Comparison of ENCODE assay signal across 9 cellular contexts in the genomic region with DNA sequence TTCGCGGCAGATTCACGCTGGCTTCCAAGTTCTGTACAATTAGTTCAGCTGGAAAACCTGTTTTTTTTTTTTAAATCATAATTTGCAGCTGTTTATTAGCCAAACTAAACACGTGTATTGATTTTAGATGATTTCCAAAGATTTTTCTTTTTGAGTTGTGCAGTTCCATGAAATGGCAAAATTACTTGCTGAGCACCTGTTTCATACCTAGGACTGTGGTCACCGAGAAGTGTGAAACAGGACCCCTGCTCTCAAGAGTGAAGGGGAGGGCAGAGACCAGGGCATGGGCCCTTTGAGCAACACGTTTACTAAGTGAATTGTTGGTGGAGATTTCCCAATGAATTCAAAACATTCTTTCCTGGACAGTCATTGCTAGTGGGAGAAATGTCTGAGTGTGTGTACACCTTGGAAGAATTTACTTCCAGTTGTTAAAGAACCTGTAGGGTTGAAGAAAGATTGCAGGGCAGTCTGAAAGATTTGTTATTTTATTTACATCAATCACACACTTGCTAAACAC. TPM values are rescaled to one million over a fixed set of nuclear protein-coding genes. Genes with fewer than 3 reads are reported as not detected.
DNase-seq lines count a peak whose midpoint lies in the region; ATAC-seq, FAIRE-seq and TF ChIP-seq lines count a peak whose summit lies in the region.
"Had no signal": no experiment of that assay in that cellular context is flagged by ENCODE, and none has a peak within 500 bp of the region (broad histone marks: within the 10 kb centered on the region; RNA-seq: fewer than 3 reads in every experiment).

No MANE protein-coding gene starts in this region.

- dilution Hi-C loops in IMR-90 (cut with HindIII; ENCODE audit: low sequenced_read_pairs, unreplicated experiment) = no loop called here

- no peak overlapping the region for H4K5ac ChIP-seq in IMR-90 (ENCODE audit: low read depth, low read length)

- peak overlapping the region; percentile 46; the same call in 1 of the 2 replicates for H2BK120ac ChIP-seq in IMR-90 (ENCODE audit: low read depth, low read length)

- H2AK5ac ChIP-seq in IMR-90 (ENCODE audit: low read depth, low read length) = peak overlapping the region; percentile 76; the same call in 1 of the 2 replicates

- peaks cover 5% of the 10 kb centered on the region for H3K9me1 ChIP-seq in IMR-90 (ENCODE audit: insufficient read depth, low read length)

- WGBS in IMR-90 (ENCODE audit: extremely low coverage in 2 of 2, insufficient read length in 1 of 2), 2 experiments = 20% methylated on average over 1 of the region's 6 CpGs; no CpG with 5 or more reads in 1 of the 2 experiments

- TF ChIP-seq POLR2A in IMR-90 (IDR thresholded peaks at IDR 0.05; ENCODE audit: low read depth, low read length) (no peak), GM12891 (IDR thresholded peaks at IDR 0.05; ENCODE audit: low read depth, low read length) (no peak)

- no peaks in the 10 kb centered on the region for H3K9me3 Mint-ChIP-seq in CD8-positive, alpha-beta T cell
- H3K9me3 Mint-ChIP-seq in astrocyte (ENCODE audit: unreplicated experiment) = no peaks in the 10 kb centered on the region

- CTCF ChIA-PET in CD8-positive, alpha-beta T cell (lab: Charles Lee) = no interaction called here
- CTCF ChIA-PET in IMR-90 (lab: Yijun Ruan, JAX) = interaction anchor here (0.6 to 1.3 kb wide), 4 partner anchors 14 to 518 kb away, joined by 3 to 5 read pairs (median 4); no protein-coding TSS in a partner anchor

- no peak overlapping the region for H4K8ac ChIP-seq in IMR-90 (ENCODE audit: low read depth in 2 of 2, low read length in 2 of 2)

- POLR2A ChIA-PET in CD8-positive, alpha-beta T cell (lab: Charles Lee) = interaction anchor here (0.7 to 2.3 kb wide), 3 partner anchors 71 to 1386 kb away, joined by 3 to 10 read pairs (median 8); partner anchors contain the start of genes CEP120 and SNX2
- POLR2A ChIA-PET in IMR-90 (lab: Charles Lee; ENCODE audit: unreplicated experiment) = interaction anchor here (0.6 kb wide), 1 partner anchor 190 kb away, joined by 5 read pairs; the partner anchor contains the start of gene PPIC

- peak overlapping the region; percentile 95 for H2BK5ac ChIP-seq in IMR-90 (ENCODE audit: low read depth, low read length, poor library complexity, severe bottlenecking)

- H3K14ac ChIP-seq in IMR-90 (replicated peaks; ENCODE audit: low read depth, low read length) = peak overlapping the region; percentile 62

- H2BK15ac ChIP-seq in IMR-90 (ENCODE audit: low read depth, low read length) = no peak overlapping the region

- TF ChIP-seq CTCF in CD8-positive, alpha-beta T cell (IDR thresholded peaks at IDR 0.05) = no peak
- no peak for TF ChIP-seq CTCF in IMR-90 (conservative IDR thresholded peaks at IDR 0.05; ENCODE audit: low read depth, low read length)
- TF ChIP-seq CTCF in astrocyte (IDR thresholded peaks at IDR 0.05; ENCODE audit: insufficient read depth, low read depth, low read length) = no peak
- no peak for TF ChIP-seq CTCF in kidney (IDR thresholded peaks at IDR 0.05; ENCODE audit: borderline replicate concordance, extremely low read depth, insufficient read depth)

- peaks cover 11% of the 10 kb centered on the region for H3K4me1 ChIP-seq in CD8-positive, alpha-beta T cell (ENCODE audit: insufficient read depth, low read length)
- peaks cover 5% of the 10 kb centered on the region for H3K4me1 ChIP-seq in IMR-90 (ENCODE audit: control insufficient read depth, insufficient read depth, low read length)
- peaks cover 17% of the 10 kb centered on the region for H3K4me1 ChIP-seq in astrocyte (ENCODE audit: insufficient read depth, low read length)
- H3K4me1 ChIP-seq in kidney (ENCODE audit: control insufficient read depth in 1 of 2, insufficient read depth in 1 of 2, low read depth in 1 of 2, low read length in 2 of 2) = peaks cover 0 to 4% of the 10 kb centered on the region in 2 donors

- FAIRE-seq in astrocyte (lab: Jason Lieb, UNC) = peak; percentile 43
- no peak for FAIRE-seq in kidney (lab: Jason Lieb, UNC)
- no peak for FAIRE-seq in GM12891 (lab: Jason Lieb, UNC)
- FAIRE-seq: TTC549 had no signal

- no peak for TF ChIP-seq RAD21 in IMR-90 (IDR thresholded peaks at IDR 0.05; ENCODE audit: low read length)

- BruUV-seq in IMR-90 (replicated peaks; lab: Mats Ljungman, UMichigan) = no TSS peak

- peak overlapping the region; percentile 82 for H3K4me3 Mint-ChIP-seq in CD8-positive, alpha-beta T cell
- H3K4me3 Mint-ChIP-seq in astrocyte (ENCODE audit: unreplicated experiment) = peak overlapping the region; percentile 93

- no peak for ATAC-seq in CD8-positive, alpha-beta T cell
- ATAC-seq in IMR-90 (ENCODE audit: low read depth) = peak; percentile 30

- in situ Hi-C loops in IMR-90 (cut with MboI; ENCODE audit: low sequenced_read_pairs) = loop anchor here (10.0 kb wide), 1 partner anchor 309 kb away; no protein-coding TSS in a partner anchor

- peak overlapping the region; percentile 35 for H3K27ac ChIP-seq in CD8-positive, alpha-beta T cell (ENCODE audit: low read depth, low read length)
- peak overlapping the region; percentile 87 for H3K27ac ChIP-seq in IMR-90 (ENCODE audit: insufficient read depth, low read length)
- H3K27ac ChIP-seq in astrocyte (ENCODE audit: low read depth, low read length) = peak overlapping the region; percentile 84
- peak overlapping the region; percentile 81 to 91 for H3K27ac ChIP-seq in kidney (ENCODE audit: low read depth in 2 of 2, low read length in 2 of 2)
- peak overlapping the region; percentile 83 for H3K27ac ChIP-seq in substantia nigra (ENCODE audit: low read depth, low read length, poor library complexity, severe bottlenecking)

- H3K27ac Mint-ChIP-seq in CD8-positive, alpha-beta T cell = peak overlapping the region; percentile 79
- peak overlapping the region; percentile 93 for H3K27ac Mint-ChIP-seq in astrocyte (ENCODE audit: unreplicated experiment)

- H3K56ac ChIP-seq in IMR-90 (ENCODE audit: extremely low read depth, insufficient read depth, low read length) = peak overlapping the region; percentile 24; the same call in 1 of the 2 replicates

- no peaks in the 10 kb centered on the region for H3K9me3 ChIP-seq in CD8-positive, alpha-beta T cell (ENCODE audit: low read length)
- H3K9me3 ChIP-seq in IMR-90 (ENCODE audit: control insufficient read depth, insufficient read depth, low read length) (no peaks in the 10 kb centered on the region), astrocyte (ENCODE audit: insufficient read depth, low read depth, low read length) (no peaks in the 10 kb centered on the region), kidney (ENCODE audit: control insufficient read depth in 1 of 2, low read length in 2 of 2) (no peaks in the 10 kb centered on the region)

- peaks cover 32% of the 10 kb centered on the region for H3K79me2 ChIP-seq in astrocyte (ENCODE audit: insufficient read depth, low read length)

- H3K36me3 Mint-ChIP-seq in CD8-positive, alpha-beta T cell = no peaks in the 10 kb centered on the region
- H3K36me3 Mint-ChIP-seq in astrocyte (ENCODE audit: low read depth, unreplicated experiment) = peaks cover 4% of the 10 kb centered on the region

- peaks cover 8 to 26% of the 10 kb centered on the region in 2 experiments; a peak in 3 of 4 replicates for H3K79me1 ChIP-seq in IMR-90 (ENCODE audit: low read depth in 1 of 2, low read length in 2 of 2)

- peak overlapping the region; percentile 73 for H3K9ac ChIP-seq in IMR-90 (ENCODE audit: low read depth, low read length)
- peak overlapping the region; percentile 89 for H3K9ac ChIP-seq in astrocyte (ENCODE audit: low read length)
- H3K9ac ChIP-seq in kidney (ENCODE audit: low read length in 2 of 2) = peak overlapping the region; percentile 12 to 83

- H3K36me3 ChIP-seq in CD8-positive, alpha-beta T cell (ENCODE audit: insufficient read depth, low read length) = no peaks in the 10 kb centered on the region
- H3K36me3 ChIP-seq in IMR-90 (ENCODE audit: control insufficient read depth, insufficient read depth, low read length) (no peaks in the 10 kb centered on the region), astrocyte (ENCODE audit: insufficient read depth, low read length) (no peaks in the 10 kb centered on the region), kidney (ENCODE audit: control insufficient read depth in 1 of 2, insufficient read depth in 2 of 2, low read length in 2 of 2) (no peaks in the 10 kb centered on the region)

- intact Hi-C loops in CD8-positive, alpha-beta T cell (cut with DNase I, micrococcal nuclease) = loop anchor here (5.0 to 10.0 kb wide), 2 partner anchors 576 to 579 kb away; partner anchors contain the start of gene CEP120 (in 2 of the 2)
- intact Hi-C loops in IMR-90 (cut with micrococcal nuclease) (loop anchor here (2.0 to 10.0 kb wide), 3 partner anchors 71 to 331 kb away; partner anchors contain the start of gene SNX2), kidney (cut with DNase I) (no loop called here)

- H4K20me1 ChIP-seq in IMR-90 (ENCODE audit: insufficient read depth, low read length) (no peaks in the 10 kb centered on the region), astrocyte (ENCODE audit: insufficient read depth, low read length) (peaks cover 12% of the 10 kb centered on the region)

- H3K4me3 ChIP-seq in CD8-positive, alpha-beta T cell (ENCODE audit: low read depth, low read length) = peak overlapping the region; percentile 38
- H3K4me3 ChIP-seq in IMR-90 (ENCODE audit: insufficient read depth, low read depth, low read length) = peak overlapping the region; percentile 98
- H3K4me3 ChIP-seq in astrocyte (ENCODE audit: insufficient read depth, low read depth, low read length) = peak overlapping the region; percentile 88
- peak overlapping the region; percentile 80 to 84 for H3K4me3 ChIP-seq in kidney (ENCODE audit: low read length in 2 of 2)

- no peaks in the 10 kb centered on the region for H3K27me3 ChIP-seq in CD8-positive, alpha-beta T cell (ENCODE audit: insufficient read depth, low read length)
- H3K27me3 ChIP-seq in IMR-90 (ENCODE audit: control insufficient read depth, insufficient read depth, low read length) (no peaks in the 10 kb centered on the region), astrocyte (ENCODE audit: insufficient read depth, low read length) (no peaks in the 10 kb centered on the region)

- H3K4me1 Mint-ChIP-seq in CD8-positive, alpha-beta T cell (ENCODE audit: low read depth) = peaks cover 27% of the 10 kb centered on the region
- peaks cover 35% of the 10 kb centered on the region for H3K4me1 Mint-ChIP-seq in astrocyte (ENCODE audit: low read depth, unreplicated experiment)

- peak overlapping the region; percentile 89 for H3K4me2 ChIP-seq in IMR-90 (ENCODE audit: low read depth, low read length)
- peak overlapping the region; percentile 84 for H3K4me2 ChIP-seq in astrocyte (ENCODE audit: low read length)

- H3K27me3 Mint-ChIP-seq in CD8-positive, alpha-beta T cell (ENCODE audit: low read depth) = peaks cover 6% of the 10 kb centered on the region
- H3K27me3 Mint-ChIP-seq in astrocyte (ENCODE audit: low read depth, unreplicated experiment) = no peaks in the 10 kb centered on the region

- peak overlapping the region; percentile 9; the same call in 1 of the 2 replicates for H4K91ac ChIP-seq in IMR-90 (ENCODE audit: insufficient read depth, low read depth, low read length)

- no peak overlapping the region for H2BK20ac ChIP-seq in IMR-90 (ENCODE audit: low read depth, low read length)

- H2AFZ ChIP-seq in IMR-90 (replicated peaks; ENCODE audit: low read length, poor library complexity) (peak overlapping the region; percentile 95), astrocyte (ENCODE audit: low read depth, low read length) (peak overlapping the region; percentile 67)

- peak overlapping the region; percentile 52; the same call in 1 of the 2 replicates for H3K4ac ChIP-seq in IMR-90 (ENCODE audit: low read depth, low read length)

- DNase-seq in CD8-positive, alpha-beta T cell = no peak
- DNase-seq in IMR-90 = peak; percentile 73
- peak; percentile 78 for DNase-seq in astrocyte (ENCODE audit: low read depth)
- DNase-seq in kidney = no peak
- no peak for DNase-seq in substantia nigra (lab: John Stamatoyannopoulos, UW)
- no peak for DNase-seq in SHP77 (lab: John Stamatoyannopoulos, UW)
- DNase-seq in GM12891 (ENCODE audit: insufficient read length, low spot score) = no peak
- no peak for DNase-seq in activated naive CD4-positive, alpha-beta T cell treated with Interleukin-2 at 50 U/mL for 16 hours

- H3K18ac ChIP-seq in IMR-90 (ENCODE audit: low read depth, low read length) = peak overlapping the region; percentile 55

- peak overlapping the region; percentile 75 for H2AK9ac ChIP-seq in IMR-90 (replicated peaks; ENCODE audit: low read depth, low read length, poor library complexity)

- H3K23ac ChIP-seq in IMR-90 (ENCODE audit: low read depth, low read length) = peak overlapping the region; percentile 36; the same call in 1 of the 2 replicates

RNA-seq across cellular contexts. Expression of gene SNX24, which starts 0.7 kb away (rescaled TPM):
- under 1 TPM; 0.33 to 0.87 TPM for total RNA-seq in CD8-positive, alpha-beta T cell
- total RNA-seq in IMR-90 (2012; rRNA removed) (13.8 and 21.7 TPM in 2 replicates), astrocyte (33.7 and 44.6 TPM in 2 replicates), kidney (23.8 TPM)
- polyA plus RNA-seq in IMR-90 (2012; rRNA removed) (12.7 and 15.0 TPM in 2 replicates), kidney (ENCODE audit: insufficient read depth, low read depth, low replicate concordance) (27.0 TPM)
- 2.1 and 4.3 TPM in 2 replicates for polyA plus RNA-seq in IMR-90 (2012; cell fraction: cytosol; rRNA removed)
- polyA plus RNA-seq in IMR-90 (2012; cell fraction: nucleus; rRNA removed; ENCODE audit: low replicate concordance) = 1.1 and 14.0 TPM in 2 replicates
- 3.7 TPM for polyA plus RNA-seq in GM12891 (2012; ENCODE audit: low read depth, missing spikeins)

Comparison
In these comparisons a context has a peak if more than half of its experiments do, and no peak if none do; other contexts are left out.
1. DNase-seq: peak in IMR-90 (single experiment) and astrocyte (single experiment); none in CD8-positive, alpha-beta T cell (0 of 7), kidney (single experiment), substantia nigra (0 of 49), SHP77 (0 of 2), GM12891 (single experiment) and activated naive CD4-positive, alpha-beta T cell treated with Interleukin-2 at 50 U/mL for 16 hours (single experiment).
2. H3K27ac ChIP-seq: peak in every context shown above with its lines; median percentile 87 in IMR-90; 86 in kidney; 84 in astrocyte; 83 in substantia nigra; 35 in CD8-positive, alpha-beta T cell.
3. H3K4me3 ChIP-seq: peak in every context shown above with its lines; median percentile 98 in IMR-90; 88 in astrocyte; 82 in kidney; 38 in CD8-positive, alpha-beta T cell.
4. Peak in every context shown above with its lines, with median percentiles within 50 percentile points of each other: H3K9ac ChIP-seq.